ENCODE assay signal across 1 cellular context in the genomic region with DNA sequence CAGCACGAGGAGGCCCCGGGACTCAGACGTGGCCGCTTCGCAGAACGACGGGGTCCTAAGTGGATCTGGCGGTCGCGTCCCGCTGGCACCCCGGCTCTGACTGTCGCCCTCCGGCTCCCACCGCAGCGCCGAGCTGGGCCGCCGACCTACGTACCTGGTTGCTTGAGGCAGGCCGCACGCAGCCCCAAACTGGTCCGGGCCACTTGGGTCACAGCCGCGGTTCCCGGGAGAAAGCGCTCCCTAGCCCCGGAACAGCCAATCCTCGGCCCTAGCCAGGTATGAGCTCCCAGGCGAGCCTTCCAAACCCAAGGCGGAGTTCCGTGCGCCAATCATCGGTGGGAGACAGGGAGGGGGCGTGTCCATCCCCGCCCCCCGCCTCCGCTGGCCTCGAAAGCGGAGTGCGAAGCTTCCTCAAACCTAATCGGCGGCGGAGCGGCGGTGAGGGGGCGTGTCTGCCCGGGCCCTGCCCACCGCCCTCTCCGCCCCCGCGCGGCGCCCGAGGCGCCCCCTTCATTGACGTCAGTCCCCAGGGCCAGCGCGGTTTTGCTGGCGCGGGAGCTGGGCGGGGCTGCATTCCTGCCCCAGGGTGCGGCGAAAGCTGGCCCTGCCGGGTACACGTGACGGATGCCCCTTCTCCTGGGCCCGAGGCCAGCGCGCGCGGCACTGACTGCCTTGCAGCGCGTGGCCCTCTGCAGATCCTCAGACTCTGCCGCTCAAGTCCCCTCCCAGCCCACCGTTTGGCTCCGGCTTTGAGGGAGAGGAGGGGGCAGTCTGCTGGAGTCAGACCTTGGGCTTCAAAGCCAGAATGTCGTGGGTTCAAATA.
TF ChIP-seq lines count a peak whose summit lies in the region.

A gene with protein sequence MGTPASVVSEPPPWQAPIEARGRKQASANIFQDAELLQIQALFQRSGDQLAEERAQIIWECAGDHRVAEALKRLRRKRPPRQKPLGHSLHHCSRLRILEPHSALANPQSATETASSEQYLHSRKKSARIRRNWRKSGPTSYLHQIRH (minus strand): TSS at position 280 of the 823 bp plus-strand sequence. CDS start 7,336 bp downstream, outside the sequence.

TF ChIP-seq in HCT116, 20 proteins besides CTCF, POLR2A, EP300 and RAD21 (continued from another document):
- TF ChIP-seq, protein P1, sequence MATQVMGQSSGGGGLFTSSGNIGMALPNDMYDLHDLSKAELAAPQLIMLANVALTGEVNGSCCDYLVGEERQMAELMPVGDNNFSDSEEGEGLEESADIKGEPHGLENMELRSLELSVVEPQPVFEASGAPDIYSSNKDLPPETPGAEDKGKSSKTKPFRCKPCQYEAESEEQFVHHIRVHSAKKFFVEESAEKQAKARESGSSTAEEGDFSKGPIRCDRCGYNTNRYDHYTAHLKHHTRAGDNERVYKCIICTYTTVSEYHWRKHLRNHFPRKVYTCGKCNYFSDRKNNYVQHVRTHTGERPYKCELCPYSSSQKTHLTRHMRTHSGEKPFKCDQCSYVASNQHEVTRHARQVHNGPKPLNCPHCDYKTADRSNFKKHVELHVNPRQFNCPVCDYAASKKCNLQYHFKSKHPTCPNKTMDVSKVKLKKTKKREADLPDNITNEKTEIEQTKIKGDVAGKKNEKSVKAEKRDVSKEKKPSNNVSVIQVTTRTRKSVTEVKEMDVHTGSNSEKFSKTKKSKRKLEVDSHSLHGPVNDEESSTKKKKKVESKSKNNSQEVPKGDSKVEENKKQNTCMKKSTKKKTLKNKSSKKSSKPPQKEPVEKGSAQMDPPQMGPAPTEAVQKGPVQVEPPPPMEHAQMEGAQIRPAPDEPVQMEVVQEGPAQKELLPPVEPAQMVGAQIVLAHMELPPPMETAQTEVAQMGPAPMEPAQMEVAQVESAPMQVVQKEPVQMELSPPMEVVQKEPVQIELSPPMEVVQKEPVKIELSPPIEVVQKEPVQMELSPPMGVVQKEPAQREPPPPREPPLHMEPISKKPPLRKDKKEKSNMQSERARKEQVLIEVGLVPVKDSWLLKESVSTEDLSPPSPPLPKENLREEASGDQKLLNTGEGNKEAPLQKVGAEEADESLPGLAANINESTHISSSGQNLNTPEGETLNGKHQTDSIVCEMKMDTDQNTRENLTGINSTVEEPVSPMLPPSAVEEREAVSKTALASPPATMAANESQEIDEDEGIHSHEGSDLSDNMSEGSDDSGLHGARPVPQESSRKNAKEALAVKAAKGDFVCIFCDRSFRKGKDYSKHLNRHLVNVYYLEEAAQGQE (IDR thresholded peaks at IDR 0.05; ENCODE audit: low read depth): no peak
- TF ChIP-seq, protein P2, sequence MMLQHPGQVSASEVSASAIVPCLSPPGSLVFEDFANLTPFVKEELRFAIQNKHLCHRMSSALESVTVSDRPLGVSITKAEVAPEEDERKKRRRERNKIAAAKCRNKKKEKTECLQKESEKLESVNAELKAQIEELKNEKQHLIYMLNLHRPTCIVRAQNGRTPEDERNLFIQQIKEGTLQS (IDR thresholded peaks at IDR 0.05): no peak
- TF ChIP-seq, protein P3, sequence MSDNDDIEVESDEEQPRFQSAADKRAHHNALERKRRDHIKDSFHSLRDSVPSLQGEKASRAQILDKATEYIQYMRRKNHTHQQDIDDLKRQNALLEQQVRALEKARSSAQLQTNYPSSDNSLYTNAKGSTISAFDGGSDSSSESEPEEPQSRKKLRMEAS (IDR thresholded peaks at IDR 0.05): peak; percentile 99
- TF ChIP-seq POLR2AphosphoS5 (IDR thresholded peaks at IDR 0.05; ENCODE audit: low read depth, low read length) (peak; percentile 94), ZNF274 (IDR thresholded peaks at IDR 0.05; ENCODE audit: low read depth, low read length) (no peak), EZH2 (IDR thresholded peaks at IDR 0.05) (no peak), SRF (IDR thresholded peaks at IDR 0.05; ENCODE audit: low read depth) (peak; percentile 65; the same call in 1 of the 2 replicates), EZH2phosphoT487 (IDR thresholded peaks at IDR 0.05; ENCODE audit: borderline replicate concordance) (no peak), JUND (IDR thresholded peaks at IDR 0.05) (peak; percentile 49; the same call in 1 of the 2 replicates), SP1 (IDR thresholded peaks at IDR 0.05; ENCODE audit: low read depth) (peak; percentile 94), SIN3A (IDR thresholded peaks at IDR 0.05; ENCODE audit: low read depth) (peak; percentile 81), ELF1 (IDR thresholded peaks at IDR 0.05; ENCODE audit: borderline replicate concordance, low read depth) (no peak), CBX3 (IDR thresholded peaks at IDR 0.05; ENCODE audit: low read depth) (peak; percentile 58), EGR1 (IDR thresholded peaks at IDR 0.05; ENCODE audit: low read depth) (peak; percentile 100), CEBPB (IDR thresholded peaks at IDR 0.05; ENCODE audit: low read depth) (peak; percentile 34; the same call in 1 of the 2 replicates), YY1 (IDR thresholded peaks at IDR 0.05; ENCODE audit: extremely low read depth, insufficient replicate concordance, low read depth, low read length) (peak; percentile 56), TCF7L2 (IDR thresholded peaks at IDR 0.05; ENCODE audit: borderline replicate concordance, extremely low read depth, insufficient read depth, insufficient read length) (peak; percentile 59), FOSL1 (IDR thresholded peaks at IDR 0.05; ENCODE audit: low read depth) (no peak)
